16 cellular contexts compared by ENCODE assay signal in genomic region chr5:113084402-113085083, GRCh38.
DNase-seq lines count a peak whose midpoint lies in the region; ATAC-seq, FAIRE-seq and TF ChIP-seq lines count a peak whose summit lies in the region.
"Had no signal": no experiment of that assay in that cellular context is flagged by ENCODE, and none has a peak within 500 bp of the region (broad histone marks: within the 10 kb centered on the region; RNA-seq: fewer than 3 reads in every experiment).

No MANE protein-coding gene starts in this region.

- H3K27ac ChIP-seq in HepG2 (ENCODE audit: extremely low read length, insufficient read depth, low read length) (no peak overlapping the region), right lobe of liver (no peak overlapping the region), SK-N-SH (ENCODE audit: low read depth in 2 of 2, low read length in 1 of 2) (peak overlapping the region in 1 of 2 experiments; percentile 76; a peak in 2 of 4 replicates), left ventricle myocardium inferior (replicated peaks) (peak overlapping the region; percentile 45)
- H3K27ac ChIP-seq: ascending aorta, testis had no signal

- H3K9me2 ChIP-seq in SK-N-SH = no peaks in the 10 kb centered on the region

- H4K20me1 ChIP-seq in HepG2 (ENCODE audit: insufficient read depth, low read length) (no peaks in the 10 kb centered on the region), SK-N-SH (ENCODE audit: insufficient read depth) (no peaks in the 10 kb centered on the region)

- TF ChIP-seq CTCF in HepG2 (CRISPR knock-in tag; IDR thresholded peaks at IDR 0.05) = no peak
- no peak for TF ChIP-seq CTCF in right lobe of liver (IDR thresholded peaks at IDR 0.05)
- no peak for TF ChIP-seq CTCF in SK-N-SH (IDR thresholded peaks at IDR 0.05)
- peak; percentile 11 for TF ChIP-seq CTCF in left ventricle myocardium inferior (IDR thresholded peaks at IDR 0.05; ENCODE audit: borderline replicate concordance)

- no peaks in the 10 kb centered on the region for H3F3A ChIP-seq in SK-N-SH (replicated peaks; ENCODE audit: insufficient read depth)

- POLR2A ChIA-PET in HepG2 (lab: Yijun Ruan, JAX) = no interaction called here
- POLR2A ChIA-PET in SK-N-SH (lab: Yijun Ruan, JAX) = interaction anchor here (0.6 to 1.2 kb wide), 3 partner anchors 13 to 108 kb away, joined by 3 read pairs; partner anchors contain the start of gene DCP2
- POLR2A ChIA-PET in activated CD4-positive, alpha-beta memory T cell treated with anti-CD3 and anti-CD28 coated beads for 36 hours (lab: Charles Lee) = interaction anchor here (0.6 kb wide), 1 partner anchor 51 kb away, joined by 3 read pairs; no protein-coding TSS in a partner anchor

- no peaks in the 10 kb centered on the region for H3K4me1 Mint-ChIP-seq in activated CD4-positive, alpha-beta memory T cell treated with anti-CD3 and anti-CD28 coated beads for 36 hours (ENCODE audit: low read depth)
- H3K4me1 Mint-ChIP-seq: activated CD4-positive, alpha-beta memory T cell treated with anti-CD3 and anti-CD28 coated beads, Interleukin-2, amount 10 ng/mL, durations not matched to agents 7 days and 5 days had no signal

- H3K79me2 ChIP-seq in HepG2 (ENCODE audit: insufficient read depth, low read length) = no peaks in the 10 kb centered on the region
- H3K79me2 ChIP-seq in SK-N-SH (ENCODE audit: insufficient read depth) = no peaks in the 10 kb centered on the region

- no peak overlapping the region for H3K9ac ChIP-seq in HepG2 (ENCODE audit: insufficient read depth, low read depth, low read length)
- H3K9ac ChIP-seq in SK-N-SH = no peak overlapping the region

- no peak overlapping the region for H3K4me2 ChIP-seq in HepG2 (ENCODE audit: low read depth, low read length)
- no peak overlapping the region for H3K4me2 ChIP-seq in SK-N-SH

- H3K27ac Mint-ChIP-seq in activated CD4-positive, alpha-beta memory T cell treated with anti-CD3 and anti-CD28 coated beads for 36 hours = no peak overlapping the region
- H3K27ac Mint-ChIP-seq: activated CD4-positive, alpha-beta memory T cell treated with anti-CD3 and anti-CD28 coated beads, Interleukin-2, amount 10 ng/mL, durations not matched to agents 7 days and 5 days; activated T-helper 2 cell treated with anti-CD3 and anti-CD28 coated beads, Interferon-gamma antibody, Interleukin-2, Interleukin-4, amounts not matched to agents 10 μg/mL and 5 μg/mL and 100 μg/mL, durations not matched to agents 14 hours and 24 hours and 36 hours; T-helper 2 cell treated with Interferon-gamma antibody and Interleukin-4, amounts not matched to agents 5 μg/mL and 100 μg/mL, for 36 hours had no signal

- H3K9me3 Mint-ChIP-seq in activated CD4-positive, alpha-beta memory T cell treated with anti-CD3 and anti-CD28 coated beads for 36 hours = no peaks in the 10 kb centered on the region
- H3K9me3 Mint-ChIP-seq: activated CD4-positive, alpha-beta memory T cell treated with anti-CD3 and anti-CD28 coated beads, Interleukin-2, amount 10 ng/mL, durations not matched to agents 7 days and 5 days; activated T-helper 2 cell treated with anti-CD3 and anti-CD28 coated beads, Interferon-gamma antibody, Interleukin-2, Interleukin-4, amounts not matched to agents 10 μg/mL and 5 μg/mL and 100 μg/mL, durations not matched to agents 14 hours and 24 hours and 36 hours; T-helper 2 cell treated with Interferon-gamma antibody and Interleukin-4, amounts not matched to agents 5 μg/mL and 100 μg/mL, for 36 hours had no signal

- H3K4me3 ChIP-seq in HepG2 (replicated peaks in 1 of 3; ENCODE audit: insufficient read depth in 1 of 3, low read depth in 2 of 3, low read length in 3 of 3) (no peak overlapping the region), right lobe of liver (no peak overlapping the region), SK-N-SH (ENCODE audit: low read depth in 2 of 2, low read length in 1 of 2) (no peak overlapping the region), left ventricle myocardium inferior (no peak overlapping the region)
- H3K4me3 ChIP-seq: ascending aorta, testis had no signal

- no peak for DNase-seq in HepG2 (ENCODE audit: low spot score)
- DNase-seq in right lobe of liver = no peak
- peak; percentile 51 for DNase-seq in SK-N-SH
- DNase-seq in left ventricle myocardium inferior = no peak
- peak; percentile 1 for DNase-seq in ureter (ENCODE audit: low spot score)
- no peak for DNase-seq in HUDEP-2 (lab: John Stamatoyannopoulos, UW; ENCODE audit: unreplicated experiment in 76 of 76)
- no peak for DNase-seq in activated CD4-positive, alpha-beta memory T cell treated with anti-CD3 and anti-CD28 coated beads for 36 hours
- DNase-seq: activated CD4-positive, alpha-beta memory T cell treated with anti-CD3 and anti-CD28 coated beads, Interleukin-2, amount 10 ng/mL, durations not matched to agents 7 days and 5 days; MV-4-11; NCI-H345; stimulated activated CD4-positive, alpha-beta T cell treated with anti-CD3 and anti-CD28 coated beads, Interleukin-15, amount 100 ng/mL, for 24 hours; testis had no signal

- H3K27me3 Mint-ChIP-seq in activated CD4-positive, alpha-beta memory T cell treated with anti-CD3 and anti-CD28 coated beads for 36 hours = no peaks in the 10 kb centered on the region
- H3K27me3 Mint-ChIP-seq: activated CD4-positive, alpha-beta memory T cell treated with anti-CD3 and anti-CD28 coated beads, Interleukin-2, amount 10 ng/mL, durations not matched to agents 7 days and 5 days had no signal

- H2AFZ ChIP-seq in HepG2 (ENCODE audit: low read length) = no peak overlapping the region
- no peak overlapping the region for H2AFZ ChIP-seq in SK-N-SH (ENCODE audit: low read depth)

- no peak for FAIRE-seq in HepG2 (lab: Jason Lieb, UNC)

- no TSS peak for BruUV-seq in HepG2 (replicated peaks; lab: Mats Ljungman, UMichigan)

- ATAC-seq in HepG2 = no peak
- ATAC-seq in right lobe of liver = no peak
- no peak for ATAC-seq in GM21619 (IDR thresholded peaks at IDR 0.05; ENCODE audit: unreplicated experiment)

- CTCF ChIA-PET in HepG2 (lab: Yijun Ruan, JAX; ENCODE audit: low intra/inter-chr PET ratio, low total read pairs) = no interaction called here
- CTCF ChIA-PET in SK-N-SH (lab: Yijun Ruan, JAX) = interaction anchor here (0.6 to 3.2 kb wide), 24 partner anchors 9 to 521 kb away, joined by 3 to 14 read pairs (median 4); partner anchors contain the start of genes MCC and YTHDC2
- CTCF ChIA-PET in activated CD4-positive, alpha-beta memory T cell treated with anti-CD3 and anti-CD28 coated beads for 36 hours (lab: Charles Lee) = no interaction called here

- in situ Hi-C loops in HepG2 (cut with HindIII; ENCODE audit: extremely low pct_ligation_motif_present, low pct_unique_long_range_greater_than_20kb) = no loop called here

- no peak for TF ChIP-seq RAD21 in HepG2 (CRISPR knock-in tag; IDR thresholded peaks at IDR 0.05)
- peak; percentile 62 for TF ChIP-seq RAD21 in SK-N-SH (IDR thresholded peaks at IDR 0.05; ENCODE audit: low read length)

- no peaks in the 10 kb centered on the region for H3K27me3 ChIP-seq in HepG2 (ENCODE audit: control insufficient read depth in 1 of 2, insufficient read depth in 2 of 2, low read length in 2 of 2)
- no peaks in the 10 kb centered on the region for H3K27me3 ChIP-seq in right lobe of liver
- H3K27me3 ChIP-seq in SK-N-SH (ENCODE audit: insufficient read depth) = no peaks in the 10 kb centered on the region; the same call in 1 of the 2 replicates
- H3K27me3 ChIP-seq in left ventricle myocardium inferior (ENCODE audit: low read depth) = no peaks in the 10 kb centered on the region
- H3K27me3 ChIP-seq: ascending aorta, testis had no signal

- 52% methylated on average over 2 of the region's 3 CpGs for WGBS in HepG2 (ENCODE audit: low lambda C conversion rate)
- 30% methylated on average over 2 of the region's 3 CpGs for WGBS in right lobe of liver (ENCODE audit: insufficient coverage, low coverage, low lambda C conversion rate, missing lambda C conversion rate)
- WGBS in SK-N-SH (ENCODE audit: low lambda C conversion rate) = 7% methylated on average over 2 of the region's 3 CpGs

- H3K4me1 ChIP-seq in HepG2 (ENCODE audit: insufficient read depth, low read length) (no peaks in the 10 kb centered on the region), right lobe of liver (peaks cover 0 to 21% (median 4%) of the 10 kb centered on the region in 4 donors), SK-N-SH (ENCODE audit: control insufficient read depth in 1 of 2, insufficient read depth in 2 of 2, low read depth in 1 of 2, low read length in 1 of 2) (peaks cover 0 to 18% of the 10 kb centered on the region in 2 experiments; a peak in 2 of 4 replicates), left ventricle myocardium inferior (peaks cover 71% of the 10 kb centered on the region)

- no peaks in the 10 kb centered on the region for H3K36me3 ChIP-seq in HepG2 (replicated peaks in 1 of 2; ENCODE audit: control insufficient read depth in 1 of 2, insufficient read depth in 2 of 2, low read length in 2 of 2)
- H3K36me3 ChIP-seq in right lobe of liver = peaks cover 0 to 32% (median 4%) of the 10 kb centered on the region in 4 donors
- no peaks in the 10 kb centered on the region for H3K36me3 ChIP-seq in SK-N-SH (replicated peaks in 1 of 2; ENCODE audit: control insufficient read depth in 1 of 2, insufficient read depth in 2 of 2, low read length in 1 of 2)
- peaks cover 37% of the 10 kb centered on the region for H3K36me3 ChIP-seq in left ventricle myocardium inferior
- H3K36me3 ChIP-seq: ascending aorta had no signal

- intact Hi-C loops in HepG2 (cut with micrococcal nuclease; ENCODE audit: unreplicated experiment) (no loop called here), right lobe of liver (cut with DNase I) (no loop called here), left ventricle myocardium inferior (cut with micrococcal nuclease) (no loop called here)
- intact Hi-C loops in activated CD4-positive, alpha-beta memory T cell treated with anti-CD3 and anti-CD28 coated beads for 36 hours (cut with micrococcal nuclease) = no loop called here

- H3K36me3 Mint-ChIP-seq in activated CD4-positive, alpha-beta memory T cell treated with anti-CD3 and anti-CD28 coated beads for 36 hours = peaks cover 5% of the 10 kb centered on the region

- H3K4me3 Mint-ChIP-seq in activated CD4-positive, alpha-beta memory T cell treated with anti-CD3 and anti-CD28 coated beads for 36 hours = no peak overlapping the region
- H3K4me3 Mint-ChIP-seq: activated CD4-positive, alpha-beta memory T cell treated with anti-CD3 and anti-CD28 coated beads, Interleukin-2, amount 10 ng/mL, durations not matched to agents 7 days and 5 days; T-helper 2 cell treated with Interferon-gamma antibody and Interleukin-4, amounts not matched to agents 5 μg/mL and 100 μg/mL, for 36 hours had no signal

- TF ChIP-seq EP300 in HepG2 (IDR thresholded peaks at IDR 0.05; ENCODE audit: low read depth in 2 of 2, low read length in 2 of 2) (no peak), HepG2 (CRISPR knock-in tag; IDR thresholded peaks at IDR 0.05; ENCODE audit: borderline replicate concordance) (no peak), SK-N-SH (IDR thresholded peaks at IDR 0.05; ENCODE audit: borderline replicate concordance in 1 of 2, low read depth in 1 of 2, low read length in 1 of 2) (peak in 1 of 2 experiments; percentile 82; a peak in 2 of 4 replicates)

- TF ChIP-seq POLR2A in HepG2 (IDR thresholded peaks at IDR 0.05; ENCODE audit: insufficient read depth in 1 of 2, low read depth in 2 of 2, low read length in 2 of 2) (no peak), right lobe of liver (IDR thresholded peaks at IDR 0.05) (no peak)

- H3K9me3 ChIP-seq in HepG2 (ENCODE audit: low read length) (no peaks in the 10 kb centered on the region), right lobe of liver (no peaks in the 10 kb centered on the region), SK-N-SH (no peaks in the 10 kb centered on the region), left ventricle myocardium inferior (replicated peaks) (no peaks in the 10 kb centered on the region)
- H3K9me3 ChIP-seq: ascending aorta, testis had no signal

Comparison
In these comparisons a context has a peak if more than half of its experiments do, and no peak if none do; other contexts are left out.
1. DNase-seq: peak in SK-N-SH (single experiment) and ureter (single experiment); none in HepG2 (single experiment), right lobe of liver (0 of 3), left ventricle myocardium inferior (single experiment), HUDEP-2 (0 of 76) and activated CD4-positive, alpha-beta memory T cell treated with anti-CD3 and anti-CD28 coated beads for 36 hours (single experiment).
2. Of the 25 proteins assayed by ChIP-seq in both HepG2 and SK-N-SH: peak only in HepG2: none; only in SK-N-SH: CHD2, FOXJ3, RAD21, SMC3 and TCF12; in both: none; in neither: 19; mixed calls (peak in some experiments, not most) for 1.